In the genomic region with DNA sequence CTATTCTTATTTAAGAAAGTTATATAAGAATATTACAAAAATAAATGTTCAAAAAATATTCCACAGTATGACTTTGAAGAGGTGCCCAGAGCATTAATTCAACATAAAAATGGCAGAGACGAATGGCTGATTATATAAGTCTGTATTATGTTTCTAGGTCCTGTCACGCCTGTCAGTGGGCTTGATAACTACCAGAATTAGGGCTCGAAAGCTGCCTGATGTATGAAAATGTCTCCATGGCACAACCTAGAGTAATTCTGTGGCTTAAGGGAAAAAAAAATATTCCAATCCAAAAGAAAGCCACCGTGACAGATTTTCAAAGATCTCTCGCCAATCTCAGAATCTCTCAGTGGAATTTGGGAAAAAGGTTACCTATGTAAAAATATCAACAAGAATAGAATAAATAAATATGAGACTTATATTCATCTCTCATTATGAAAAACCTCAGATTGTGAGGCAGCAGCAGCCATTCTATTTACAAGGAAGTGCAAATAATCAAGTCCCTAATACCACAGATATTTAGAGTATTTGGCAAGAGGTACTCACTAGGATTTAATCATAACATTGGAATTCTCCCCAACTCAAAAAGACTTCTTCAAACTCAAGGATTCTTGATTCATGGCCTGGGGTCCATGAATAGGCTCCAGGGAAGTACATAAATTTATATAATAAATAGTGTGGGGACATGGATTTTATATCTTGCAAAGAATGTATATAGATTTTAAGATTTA, we compare ENCODE assay signal across 16 cellular contexts.
DNase-seq lines count a peak whose midpoint lies in the region; ATAC-seq, FAIRE-seq and TF ChIP-seq lines count a peak whose summit lies in the region.
"Had no signal": no experiment of that assay in that cellular context is flagged by ENCODE, and none has a peak within 500 bp of the region (broad histone marks: within the 10 kb centered on the region; RNA-seq: fewer than 3 reads in every experiment).

No MANE protein-coding gene starts in this region.

- no peak overlapping the region for H3K4me3 Mint-ChIP-seq in astrocyte (ENCODE audit: unreplicated experiment)
- H3K4me3 Mint-ChIP-seq: activated CD8-positive, alpha-beta T cell treated with anti-CD3 and anti-CD28 coated beads for 36 hours; CD8-positive, alpha-beta memory T cell; stimulated activated naive CD8-positive, alpha-beta T cell treated with anti-CD3 and anti-CD28 coated beads, Interleukin-15, Interleukin-2, amounts not matched to agents 100 ng/mL and 50 ng/mL, for 24 hours had no signal

- H3K9ac ChIP-seq in astrocyte (ENCODE audit: low read length) = no peak overlapping the region
- H3K9ac ChIP-seq: parathyroid adenoma had no signal

- no peak overlapping the region for H2AFZ ChIP-seq in astrocyte (ENCODE audit: low read depth, low read length)
- H2AFZ ChIP-seq: parathyroid adenoma had no signal

- peaks cover 17% of the 10 kb centered on the region for H3K4me1 Mint-ChIP-seq in astrocyte (ENCODE audit: low read depth, unreplicated experiment)
- H3K4me1 Mint-ChIP-seq: CD8-positive, alpha-beta memory T cell had no signal

- DNase-seq in HTR-8/SVneo (ENCODE audit: insufficient read length, low spot score) (peak; percentile 32), astrocyte (ENCODE audit: low read depth) (peak; percentile 91), foreskin keratinocyte (peak; percentile 6 to 47), psoas muscle (no peak), NK-92 (lab: John Stamatoyannopoulos, UW; ENCODE audit: unreplicated experiment) (no peak), cortex of kidney (lab: John Stamatoyannopoulos, UW) (no peak), NOMO-1 treated with dmso at 0.1 percent for 144 hours (lab: John Stamatoyannopoulos, UW; ENCODE audit: unreplicated experiment) (no peak)
- DNase-seq: activated CD8-positive, alpha-beta T cell treated with anti-CD3 and anti-CD28 coated beads for 36 hours; activated effector memory CD4-positive, alpha-beta T cell treated with anti-CD3 and anti-CD28 coated beads, Interleukin-2, amount 50 U/mL, for 16 hours; body of pancreas; CD8-positive, alpha-beta memory T cell; effector CD4-positive, alpha-beta T cell had no signal

- H4K20me1 ChIP-seq in astrocyte (ENCODE audit: insufficient read depth, low read length) = no peaks in the 10 kb centered on the region

- H3K27ac Mint-ChIP-seq in astrocyte (ENCODE audit: unreplicated experiment) = peak overlapping the region; percentile 91
- H3K27ac Mint-ChIP-seq: activated CD8-positive, alpha-beta T cell treated with anti-CD3 and anti-CD28 coated beads for 36 hours; CD8-positive, alpha-beta memory T cell; stimulated activated naive CD8-positive, alpha-beta T cell treated with anti-CD3 and anti-CD28 coated beads, Interleukin-15, Interleukin-2, amounts not matched to agents 100 ng/mL and 50 ng/mL, for 24 hours had no signal

- no peaks in the 10 kb centered on the region for H3K27me3 Mint-ChIP-seq in astrocyte (ENCODE audit: low read depth, unreplicated experiment)
- H3K27me3 Mint-ChIP-seq: activated CD8-positive, alpha-beta T cell treated with anti-CD3 and anti-CD28 coated beads for 36 hours; stimulated activated naive CD8-positive, alpha-beta T cell treated with anti-CD3 and anti-CD28 coated beads, Interleukin-15, Interleukin-2, amounts not matched to agents 100 ng/mL and 50 ng/mL, for 24 hours had no signal

- FAIRE-seq in HTR-8/SVneo (lab: Jason Lieb, UNC) (no peak), astrocyte (lab: Jason Lieb, UNC) (no peak)
- FAIRE-seq: GM12891 had no signal

- H3K79me2 ChIP-seq in astrocyte (ENCODE audit: insufficient read depth, low read length) = no peaks in the 10 kb centered on the region
- H3K79me2 ChIP-seq: parathyroid adenoma had no signal

- TF ChIP-seq CTCF in astrocyte (IDR thresholded peaks at IDR 0.05; ENCODE audit: insufficient read depth, low read depth, low read length) (no peak), foreskin keratinocyte (conservative IDR thresholded peaks at IDR 0.05) (no peak), psoas muscle (IDR thresholded peaks at IDR 0.05) (no peak)

- H3K4me1 ChIP-seq in astrocyte (ENCODE audit: insufficient read depth, low read length) = peaks cover 9% of the 10 kb centered on the region
- H3K4me1 ChIP-seq in foreskin keratinocyte = no peaks in the 10 kb centered on the region
- no peaks in the 10 kb centered on the region for H3K4me1 ChIP-seq in psoas muscle
- H3K4me1 ChIP-seq: body of pancreas, HAP-1, parathyroid adenoma had no signal

- H3K36me3 ChIP-seq in astrocyte (ENCODE audit: insufficient read depth, low read length) (no peaks in the 10 kb centered on the region), psoas muscle (ENCODE audit: insufficient read depth in 1 of 2, low read depth in 1 of 2) (no peaks in the 10 kb centered on the region)
- H3K36me3 ChIP-seq: HAP-1 had no signal

- 41 to 50% (median 42%) methylated on average over 5 of the region's 5 CpGs for WGBS in psoas muscle, 3 donors

- H3K27ac ChIP-seq in astrocyte (ENCODE audit: low read depth, low read length) (peak overlapping the region; percentile 32), foreskin keratinocyte (no peak overlapping the region), psoas muscle (no peak overlapping the region)
- H3K27ac ChIP-seq: body of pancreas, parathyroid adenoma had no signal

- peaks cover under 1% of the 10 kb centered on the region for H3K9me3 Mint-ChIP-seq in astrocyte (ENCODE audit: unreplicated experiment)
- H3K9me3 Mint-ChIP-seq: activated CD8-positive, alpha-beta T cell treated with anti-CD3 and anti-CD28 coated beads for 36 hours had no signal

- ATAC-seq in foreskin keratinocyte (no peak), psoas muscle (no peak)
- ATAC-seq: activated CD8-positive, alpha-beta T cell treated with anti-CD3 and anti-CD28 coated beads for 36 hours; body of pancreas had no signal

- H3K4me3 ChIP-seq in astrocyte (ENCODE audit: insufficient read depth, low read depth, low read length) = no peak overlapping the region
- H3K4me3 ChIP-seq in psoas muscle = no peak overlapping the region
- H3K4me3 ChIP-seq: body of pancreas, HAP-1 had no signal

- intact Hi-C loops in psoas muscle (cut with DNase I) = no loop called here

- no peak overlapping the region for H3K4me2 ChIP-seq in astrocyte (ENCODE audit: low read length)

- no peaks in the 10 kb centered on the region for H3K27me3 ChIP-seq in astrocyte (ENCODE audit: insufficient read depth, low read length)
- no peaks in the 10 kb centered on the region for H3K27me3 ChIP-seq in foreskin keratinocyte
- H3K27me3 ChIP-seq in psoas muscle (ENCODE audit: insufficient read depth in 3 of 3, low read length in 2 of 3) = no peaks in the 10 kb centered on the region
- H3K27me3 ChIP-seq: body of pancreas had no signal

- H3K9me3 ChIP-seq in astrocyte (ENCODE audit: insufficient read depth, low read depth, low read length) (no peaks in the 10 kb centered on the region), psoas muscle (no peaks in the 10 kb centered on the region)
- H3K9me3 ChIP-seq: body of pancreas, HAP-1 had no signal

- H3K36me3 Mint-ChIP-seq in astrocyte (ENCODE audit: low read depth, unreplicated experiment) = no peaks in the 10 kb centered on the region
- H3K36me3 Mint-ChIP-seq: CD8-positive, alpha-beta memory T cell had no signal

Comparison
In these comparisons a context has a peak if more than half of its experiments do, and no peak if none do; other contexts are left out.
1. DNase-seq: peak in HTR-8/SVneo (single experiment), astrocyte (single experiment) and foreskin keratinocyte (2 of 2); none in psoas muscle (0 of 2), NK-92 (single experiment), cortex of kidney (single experiment) and NOMO-1 treated with dmso at 0.1 percent for 144 hours (single experiment).